26 cellular contexts compared by ENCODE assay signal in the genomic region with DNA sequence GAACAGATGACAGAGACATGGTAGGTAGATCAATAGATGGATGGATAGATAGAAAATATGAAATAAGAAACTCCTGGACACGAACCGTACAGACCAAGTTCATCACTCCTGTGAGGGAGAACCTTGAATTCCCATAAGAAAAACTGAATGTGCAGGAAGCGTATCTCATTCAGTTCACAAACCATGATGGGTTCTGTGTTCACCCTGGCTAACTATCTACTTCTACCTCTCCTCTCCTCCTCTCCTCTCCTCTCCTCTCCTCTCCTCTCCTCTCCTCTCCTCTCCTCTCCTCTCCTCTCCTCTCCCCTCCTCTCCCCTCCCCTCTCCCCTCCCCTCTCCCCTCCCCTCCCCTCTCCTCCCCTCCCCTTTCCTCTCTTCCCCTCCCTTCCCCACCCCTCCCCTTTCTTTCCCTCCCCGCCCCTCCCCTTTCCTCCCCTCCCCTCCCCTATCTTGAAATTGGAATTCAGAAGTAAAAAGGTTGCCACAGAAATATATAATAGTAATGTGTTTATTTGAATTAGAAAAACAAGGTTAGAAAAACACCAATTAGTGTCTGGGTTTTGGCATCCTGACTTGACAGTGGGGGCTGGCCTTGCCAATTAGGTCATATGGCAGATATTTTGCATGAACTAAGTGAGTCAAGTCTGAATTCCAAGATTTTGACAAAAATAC.
DNase-seq lines count a peak whose midpoint lies in the region; ATAC-seq, FAIRE-seq and TF ChIP-seq lines count a peak whose summit lies in the region.
"Had no signal": no experiment of that assay in that cellular context is flagged by ENCODE, and none has a peak within 500 bp of the region (broad histone marks: within the 10 kb centered on the region; RNA-seq: fewer than 3 reads in every experiment).

No MANE protein-coding gene starts in this region.

- H3K9ac ChIP-seq in HepG2 (ENCODE audit: insufficient read depth, low read depth, low read length) (no peak overlapping the region), K562 (ENCODE audit: insufficient read depth in 1 of 2, low read depth in 2 of 2, low read length in 2 of 2) (no peak overlapping the region)
- H3K9ac ChIP-seq: BLaER1 had no signal

- CTCF ChIA-PET in HepG2 (lab: Yijun Ruan, JAX; ENCODE audit: low intra/inter-chr PET ratio, low total read pairs): no interaction called here
- CTCF ChIA-PET in K562 (lab: Yijun Ruan, JAX; ENCODE audit: low intra/inter-chr PET ratio): no interaction called here

- H3K27ac ChIP-seq in HepG2 (ENCODE audit: extremely low read length, insufficient read depth, low read length): no peak overlapping the region
- no peak overlapping the region for H3K27ac ChIP-seq in right lobe of liver
- H3K27ac ChIP-seq in K562 (ENCODE audit: extremely low read depth, low read depth, low read length): no peak overlapping the region
- H3K27ac ChIP-seq in prostate gland: peak overlapping the region; percentile 24 to 65
- H3K27ac ChIP-seq in esophagus muscularis mucosa (replicated peaks in 1 of 4): no peak overlapping the region
- H3K27ac ChIP-seq in heart left ventricle: no peak overlapping the region
- H3K27ac ChIP-seq: BLaER1 had no signal

- H3K4me1 ChIP-seq in HepG2 (ENCODE audit: insufficient read depth, low read length) (no peaks in the 10 kb centered on the region), right lobe of liver (peaks cover 0 to 13% (median 4%) of the 10 kb centered on the region in 4 donors), K562 (replicated peaks in 1 of 2; ENCODE audit: control insufficient read depth in 2 of 2, insufficient read depth in 2 of 2, low read length in 2 of 2) (no peaks in the 10 kb centered on the region; a peak in 1 of 5 replicates), prostate gland (replicated peaks) (peaks cover 9% of the 10 kb centered on the region), esophagus muscularis mucosa (no peaks in the 10 kb centered on the region), heart left ventricle (no peaks in the 10 kb centered on the region)
- H3K4me1 ChIP-seq: BE2C, BLaER1 had no signal

- WGBS in HepG2 (ENCODE audit: low lambda C conversion rate): 34% methylated on average over 4 of the region's 4 CpGs
- WGBS in right lobe of liver (ENCODE audit: insufficient coverage, low coverage, low lambda C conversion rate, missing lambda C conversion rate): 87% methylated on average over 4 of the region's 4 CpGs
- 12% methylated on average over 3 of the region's 4 CpGs for WGBS in K562 (ENCODE audit: insufficient coverage, low coverage, missing lambda C conversion rate)
- WGBS in prostate gland: 90% methylated on average over 4 of the region's 4 CpGs
- WGBS in esophagus muscularis mucosa: 91% methylated on average over 4 of the region's 4 CpGs
- 86 to 93% (median 90%) methylated on average over 3 to 4 of the region's 4 CpGs for WGBS in heart left ventricle, 4 donors

- POLR2A ChIA-PET in HepG2 (lab: Yijun Ruan, JAX) (no interaction called here), K562 (lab: Yijun Ruan, JAX) (no interaction called here)

- TF ChIP-seq RAD21 in HepG2 (CRISPR knock-in tag; IDR thresholded peaks at IDR 0.05): no peak
- TF ChIP-seq RAD21 in K562 (CRISPR knock-in tag; conservative IDR thresholded peaks at IDR 0.05 in 1 of 2, IDR thresholded peaks at IDR 0.05 in 1 of 2): no peak

- H3K36me3 ChIP-seq in HepG2 (replicated peaks in 1 of 2; ENCODE audit: control insufficient read depth in 1 of 2, insufficient read depth in 2 of 2, low read length in 2 of 2) (no peaks in the 10 kb centered on the region), right lobe of liver (no peaks in the 10 kb centered on the region), K562 (ENCODE audit: control insufficient read depth, insufficient read depth, low read length) (no peaks in the 10 kb centered on the region), prostate gland (no peaks in the 10 kb centered on the region), esophagus muscularis mucosa (no peaks in the 10 kb centered on the region), heart left ventricle (no peaks in the 10 kb centered on the region)
- H3K36me3 ChIP-seq: BE2C, BLaER1 had no signal

- no peak for FAIRE-seq in HepG2 (lab: Jason Lieb, UNC)
- FAIRE-seq in K562 (lab: Jason Lieb, UNC): no peak
- FAIRE-seq: A204.1, GM12878, GM12892, GM18507 had no signal

- DNase-seq in HepG2 (ENCODE audit: low spot score) (no peak), right lobe of liver (no peak), K562 (ENCODE audit: extremely low read depth in 1 of 4, low spot score in 3 of 4) (no peak), prostate gland (ENCODE audit: low spot score) (no peak), esophagus muscularis mucosa (ENCODE audit: extremely low spot score) (no peak), heart left ventricle (no peak)
- DNase-seq: 8988T; ACHN; BE2C; C1 segment of cervical spinal cord; CD4-positive, alpha-beta memory T cell; CD4-positive, CD25-positive, alpha-beta regulatory T cell; CD8-positive, alpha-beta memory T cell; COR-L47; DMS 273 treated with DMSO at 0.1 percent for 48 hours; DMS153; DMS53; DMS79; DND-41; EL; GDM1 had no signal

- BruUV-seq in HepG2 (replicated peaks; lab: Mats Ljungman, UMichigan): no TSS peak
- no TSS peak for BruUV-seq in K562 (replicated peaks; lab: Mats Ljungman, UMichigan)

- peaks cover 1 to 13% of the 10 kb centered on the region in 2 experiments; a peak in 2 of 5 replicates for H3K27me3 ChIP-seq in HepG2 (ENCODE audit: control insufficient read depth in 1 of 2, insufficient read depth in 2 of 2, low read length in 2 of 2)
- H3K27me3 ChIP-seq in right lobe of liver: no peaks in the 10 kb centered on the region
- peaks cover 0 to 11% of the 10 kb centered on the region in 2 experiments; a peak in 3 of 5 replicates for H3K27me3 ChIP-seq in K562 (ENCODE audit: control insufficient read depth in 2 of 2, insufficient read depth in 2 of 2, low read length in 2 of 2)
- no peaks in the 10 kb centered on the region for H3K27me3 ChIP-seq in prostate gland (replicated peaks; ENCODE audit: insufficient read depth)
- peaks cover 0 to 15% (median 0%) of the 10 kb centered on the region in 4 donors for H3K27me3 ChIP-seq in esophagus muscularis mucosa
- peaks cover 0 to 10% (median 0%) of the 10 kb centered on the region in 9 donors for H3K27me3 ChIP-seq in heart left ventricle
- H3K27me3 ChIP-seq: BLaER1 had no signal

- in situ Hi-C loops in HepG2 (cut with HindIII; ENCODE audit: extremely low pct_ligation_motif_present, low pct_unique_long_range_greater_than_20kb): no loop called here
- in situ Hi-C loops in K562 (cut with MboI): loop anchor here (10.0 kb wide), 1 partner anchor 86 kb away; no protein-coding TSS in a partner anchor

- H2AFZ ChIP-seq in HepG2 (ENCODE audit: low read length) (no peak overlapping the region), K562 (ENCODE audit: low read depth, low read length) (no peak overlapping the region)

- H3K9me3 ChIP-seq in HepG2 (ENCODE audit: low read length): no peaks in the 10 kb centered on the region
- no peaks in the 10 kb centered on the region for H3K9me3 ChIP-seq in right lobe of liver
- no peaks in the 10 kb centered on the region for H3K9me3 ChIP-seq in K562 (replicated peaks; ENCODE audit: control insufficient read depth, insufficient read depth, low read depth, low read length)
- no peaks in the 10 kb centered on the region for H3K9me3 ChIP-seq in prostate gland
- H3K9me3 ChIP-seq in esophagus muscularis mucosa: no peaks in the 10 kb centered on the region
- no peaks in the 10 kb centered on the region for H3K9me3 ChIP-seq in heart left ventricle
- H3K9me3 ChIP-seq: BE2C, BLaER1 had no signal

- H3K9me1 ChIP-seq in K562 (ENCODE audit: control insufficient read depth, insufficient read depth, low read length): no peaks in the 10 kb centered on the region

- H3K4me3 ChIP-seq in HepG2 (replicated peaks in 1 of 3; ENCODE audit: insufficient read depth in 1 of 3, low read depth in 2 of 3, low read length in 3 of 3) (no peak overlapping the region), right lobe of liver (no peak overlapping the region), K562 (no peak overlapping the region), prostate gland (no peak overlapping the region), esophagus muscularis mucosa (no peak overlapping the region), heart left ventricle (no peak overlapping the region)
- H3K4me3 ChIP-seq: BLaER1, GM12878 had no signal

- TF ChIP-seq EP300 in HepG2 (IDR thresholded peaks at IDR 0.05; ENCODE audit: low read depth in 2 of 2, low read length in 2 of 2): no peak
- TF ChIP-seq EP300 in HepG2 (CRISPR knock-in tag; IDR thresholded peaks at IDR 0.05; ENCODE audit: borderline replicate concordance): no peak
- TF ChIP-seq EP300 in K562 (IDR thresholded peaks at IDR 0.05; ENCODE audit: low read length): no peak
- no peak for TF ChIP-seq EP300 in esophagus muscularis mucosa (IDR thresholded peaks at IDR 0.05)

- H3K4me2 ChIP-seq in HepG2 (ENCODE audit: low read depth, low read length) (no peak overlapping the region), K562 (ENCODE audit: insufficient read depth, low read length) (no peak overlapping the region)
- H3K4me2 ChIP-seq: BLaER1 had no signal

- intact Hi-C loops in HepG2 (cut with micrococcal nuclease; ENCODE audit: unreplicated experiment) (no loop called here), right lobe of liver (cut with DNase I) (no loop called here), K562 (cut with micrococcal nuclease) (loop anchor here (10.0 kb wide), 1 partner anchor 216 kb away; no protein-coding TSS in a partner anchor), prostate gland (cut with DNase I) (no loop called here), esophagus muscularis mucosa (cut with DNase I) (no loop called here), heart left ventricle (cut with DNase I) (no loop called here)

- no peak for TF ChIP-seq CTCF in HepG2 (CRISPR knock-in tag; IDR thresholded peaks at IDR 0.05)
- TF ChIP-seq CTCF in right lobe of liver (IDR thresholded peaks at IDR 0.05): no peak
- no peak for TF ChIP-seq CTCF in K562 (IDR thresholded peaks at IDR 0.05 in 2 of 3, conservative IDR thresholded peaks at IDR 0.05 in 1 of 3; ENCODE audit: insufficient read depth in 2 of 3, low read depth in 1 of 3, low read length in 3 of 3)
- TF ChIP-seq CTCF in prostate gland (IDR thresholded peaks at IDR 0.05): no peak
- TF ChIP-seq CTCF in esophagus muscularis mucosa (IDR thresholded peaks at IDR 0.05): no peak
- no peak for TF ChIP-seq CTCF in heart left ventricle (IDR thresholded peaks at IDR 0.05)

- H4K20me1 ChIP-seq in HepG2 (ENCODE audit: insufficient read depth, low read length) (no peaks in the 10 kb centered on the region), K562 (replicated peaks; ENCODE audit: control insufficient read depth, insufficient read depth, low read length) (no peaks in the 10 kb centered on the region)
- H4K20me1 ChIP-seq: BLaER1 had no signal

- TF ChIP-seq POLR2A in HepG2 (IDR thresholded peaks at IDR 0.05; ENCODE audit: insufficient read depth in 1 of 2, low read depth in 2 of 2, low read length in 2 of 2) (no peak), right lobe of liver (IDR thresholded peaks at IDR 0.05) (no peak), K562 (conservative IDR thresholded peaks at IDR 0.05) (no peak), prostate gland (IDR thresholded peaks at IDR 0.05) (no peak), esophagus muscularis mucosa (IDR thresholded peaks at IDR 0.05; ENCODE audit: low read depth) (no peak), heart left ventricle (IDR thresholded peaks at IDR 0.05) (no peak)

- ATAC-seq in HepG2 (no peak), right lobe of liver (no peak), K562 (no peak), heart left ventricle (no peak)
- ATAC-seq: GM12878 had no signal

- no peaks in the 10 kb centered on the region for H3K79me2 ChIP-seq in HepG2 (ENCODE audit: insufficient read depth, low read length)
- H3K79me2 ChIP-seq in K562 (ENCODE audit: control insufficient read depth, insufficient read depth, low read length): no peaks in the 10 kb centered on the region

Comparison
In these comparisons a context has a peak if more than half of its experiments do, and no peak if none do; other contexts are left out.
1. H3K27ac ChIP-seq: peak in prostate gland (2 of 2); none in HepG2 (single experiment), right lobe of liver (0 of 3), K562 (single experiment), esophagus muscularis mucosa (0 of 4) and heart left ventricle (0 of 12).
2. Of the 241 proteins assayed by ChIP-seq in both HepG2 and K562: peak only in HepG2: HNRNPK; only in K562: none; in both: PCBP1; in neither: 239.